1 cellular context compared by ENCODE assay signal in the genomic region with DNA sequence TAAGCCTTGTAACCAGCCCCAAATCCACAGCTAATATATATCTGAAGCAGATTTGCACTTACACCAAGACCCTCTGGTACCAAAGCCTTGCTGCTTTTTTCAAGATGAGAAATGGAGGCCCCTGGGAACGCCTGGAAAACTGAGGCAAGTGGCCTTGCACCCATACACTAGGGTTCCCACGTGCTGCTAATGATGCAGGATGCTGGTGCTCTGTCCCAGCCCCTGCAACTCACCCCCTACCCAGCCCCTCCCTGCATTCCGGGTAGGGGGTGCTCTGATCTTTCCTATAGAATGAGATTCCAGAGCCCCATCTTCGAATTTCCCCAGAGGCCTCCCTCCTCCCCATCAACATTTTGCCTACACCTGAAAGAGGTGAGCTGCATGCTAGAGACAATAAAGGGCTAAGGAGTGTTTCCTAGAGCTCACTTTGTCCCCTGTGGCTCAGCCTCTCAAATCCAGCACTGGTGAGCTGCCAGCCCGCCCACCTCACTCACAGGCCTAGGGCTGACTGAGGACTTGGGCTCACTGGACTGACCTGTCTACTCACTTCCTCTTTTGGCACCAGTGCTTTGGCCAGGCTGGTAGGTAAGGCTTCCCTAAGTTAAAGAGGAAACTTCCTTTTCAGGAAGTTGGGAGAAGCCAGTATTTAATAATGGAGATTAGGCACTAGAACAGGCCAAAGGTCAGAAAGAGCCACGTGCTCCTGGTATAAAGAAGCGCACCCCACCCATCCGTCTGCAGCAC.
TF ChIP-seq lines count a peak whose summit lies in the region.

No MANE protein-coding gene starts in this region.

TF ChIP-seq in WTC11, 78 proteins besides CTCF, POLR2A, EP300 and RAD21 (continued from another document):
- TF ChIP-seq, protein P1, sequence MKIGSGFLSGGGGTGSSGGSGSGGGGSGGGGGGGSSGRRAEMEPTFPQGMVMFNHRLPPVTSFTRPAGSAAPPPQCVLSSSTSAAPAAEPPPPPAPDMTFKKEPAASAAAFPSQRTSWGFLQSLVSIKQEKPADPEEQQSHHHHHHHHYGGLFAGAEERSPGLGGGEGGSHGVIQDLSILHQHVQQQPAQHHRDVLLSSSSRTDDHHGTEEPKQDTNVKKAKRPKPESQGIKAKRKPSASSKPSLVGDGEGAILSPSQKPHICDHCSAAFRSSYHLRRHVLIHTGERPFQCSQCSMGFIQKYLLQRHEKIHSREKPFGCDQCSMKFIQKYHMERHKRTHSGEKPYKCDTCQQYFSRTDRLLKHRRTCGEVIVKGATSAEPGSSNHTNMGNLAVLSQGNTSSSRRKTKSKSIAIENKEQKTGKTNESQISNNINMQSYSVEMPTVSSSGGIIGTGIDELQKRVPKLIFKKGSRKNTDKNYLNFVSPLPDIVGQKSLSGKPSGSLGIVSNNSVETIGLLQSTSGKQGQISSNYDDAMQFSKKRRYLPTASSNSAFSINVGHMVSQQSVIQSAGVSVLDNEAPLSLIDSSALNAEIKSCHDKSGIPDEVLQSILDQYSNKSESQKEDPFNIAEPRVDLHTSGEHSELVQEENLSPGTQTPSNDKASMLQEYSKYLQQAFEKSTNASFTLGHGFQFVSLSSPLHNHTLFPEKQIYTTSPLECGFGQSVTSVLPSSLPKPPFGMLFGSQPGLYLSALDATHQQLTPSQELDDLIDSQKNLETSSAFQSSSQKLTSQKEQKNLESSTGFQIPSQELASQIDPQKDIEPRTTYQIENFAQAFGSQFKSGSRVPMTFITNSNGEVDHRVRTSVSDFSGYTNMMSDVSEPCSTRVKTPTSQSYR (CRISPR knock-in tag; IDR thresholded peaks at IDR 0.05), result no peak
- TF ChIP-seq ESRRA (CRISPR knock-in tag; IDR thresholded peaks at IDR 0.05; ENCODE audit: borderline replicate concordance) (no peak), ZNF416 (CRISPR knock-in tag; IDR thresholded peaks at IDR 0.05) (no peak)
- TF ChIP-seq, protein P2, sequence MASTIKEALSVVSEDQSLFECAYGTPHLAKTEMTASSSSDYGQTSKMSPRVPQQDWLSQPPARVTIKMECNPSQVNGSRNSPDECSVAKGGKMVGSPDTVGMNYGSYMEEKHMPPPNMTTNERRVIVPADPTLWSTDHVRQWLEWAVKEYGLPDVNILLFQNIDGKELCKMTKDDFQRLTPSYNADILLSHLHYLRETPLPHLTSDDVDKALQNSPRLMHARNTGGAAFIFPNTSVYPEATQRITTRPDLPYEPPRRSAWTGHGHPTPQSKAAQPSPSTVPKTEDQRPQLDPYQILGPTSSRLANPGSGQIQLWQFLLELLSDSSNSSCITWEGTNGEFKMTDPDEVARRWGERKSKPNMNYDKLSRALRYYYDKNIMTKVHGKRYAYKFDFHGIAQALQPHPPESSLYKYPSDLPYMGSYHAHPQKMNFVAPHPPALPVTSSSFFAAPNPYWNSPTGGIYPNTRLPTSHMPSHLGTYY (CRISPR knock-in tag; IDR thresholded peaks at IDR 0.05), result no peak
- TF ChIP-seq, protein P3, sequence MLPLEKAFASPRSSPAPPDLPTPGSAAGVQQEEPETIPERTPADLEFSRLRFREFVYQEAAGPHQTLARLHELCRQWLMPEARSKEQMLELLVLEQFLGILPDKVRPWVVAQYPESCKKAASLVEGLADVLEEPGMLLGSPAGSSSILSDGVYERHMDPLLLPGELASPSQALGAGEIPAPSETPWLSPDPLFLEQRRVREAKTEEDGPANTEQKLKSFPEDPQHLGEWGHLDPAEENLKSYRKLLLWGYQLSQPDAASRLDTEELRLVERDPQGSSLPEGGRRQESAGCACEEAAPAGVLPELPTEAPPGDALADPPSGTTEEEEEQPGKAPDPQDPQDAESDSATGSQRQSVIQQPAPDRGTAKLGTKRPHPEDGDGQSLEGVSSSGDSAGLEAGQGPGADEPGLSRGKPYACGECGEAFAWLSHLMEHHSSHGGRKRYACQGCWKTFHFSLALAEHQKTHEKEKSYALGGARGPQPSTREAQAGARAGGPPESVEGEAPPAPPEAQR (CRISPR knock-in tag; IDR thresholded peaks at IDR 0.05), result no peak
